ENCODE assay signal across 1 cellular context in the genomic region with DNA sequence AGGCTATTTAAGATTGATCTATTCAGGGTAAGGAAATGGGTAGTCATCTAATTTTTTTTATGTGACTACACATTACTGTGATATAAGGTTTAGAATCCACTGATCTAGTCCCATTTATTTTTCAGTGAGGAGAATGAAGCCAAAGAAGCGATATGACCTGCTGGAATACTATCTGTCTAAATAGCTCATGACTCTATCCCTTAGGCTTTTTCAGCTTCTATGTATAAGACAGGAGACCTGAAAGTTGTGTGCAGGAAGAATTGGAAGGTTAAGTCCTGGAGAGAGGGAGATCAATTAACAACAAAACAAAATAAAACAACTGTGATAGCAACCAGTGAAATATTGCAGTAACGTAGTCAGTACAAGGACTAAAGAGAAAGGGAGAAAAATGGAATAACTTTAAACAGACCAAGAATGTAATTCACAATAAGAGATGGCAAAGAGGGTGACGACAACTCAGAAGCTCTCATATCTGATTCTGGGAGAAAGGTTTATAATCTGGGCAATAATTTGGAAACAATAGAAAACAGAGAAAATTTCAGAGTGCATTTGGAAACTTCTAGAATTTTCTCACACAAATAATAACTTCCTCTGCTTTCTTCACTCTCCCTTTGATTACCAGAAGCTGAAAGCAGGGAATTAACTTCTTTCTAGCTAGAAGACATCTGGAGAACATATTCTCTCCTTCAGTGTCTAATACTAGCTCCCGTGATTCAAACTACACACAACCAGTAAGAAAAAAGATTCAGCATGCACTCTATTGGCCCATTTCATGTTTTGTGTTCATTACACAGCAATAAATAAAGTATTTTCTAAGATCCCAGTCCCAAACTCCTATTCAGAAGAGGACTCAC.
TF ChIP-seq lines count a peak whose summit lies in the region.

No MANE protein-coding gene starts in this region.

TF ChIP-seq in GM12878, 131 proteins besides CTCF, POLR2A, EP300 and RAD21 (continued from another document):
- TF ChIP-seq, protein P1, sequence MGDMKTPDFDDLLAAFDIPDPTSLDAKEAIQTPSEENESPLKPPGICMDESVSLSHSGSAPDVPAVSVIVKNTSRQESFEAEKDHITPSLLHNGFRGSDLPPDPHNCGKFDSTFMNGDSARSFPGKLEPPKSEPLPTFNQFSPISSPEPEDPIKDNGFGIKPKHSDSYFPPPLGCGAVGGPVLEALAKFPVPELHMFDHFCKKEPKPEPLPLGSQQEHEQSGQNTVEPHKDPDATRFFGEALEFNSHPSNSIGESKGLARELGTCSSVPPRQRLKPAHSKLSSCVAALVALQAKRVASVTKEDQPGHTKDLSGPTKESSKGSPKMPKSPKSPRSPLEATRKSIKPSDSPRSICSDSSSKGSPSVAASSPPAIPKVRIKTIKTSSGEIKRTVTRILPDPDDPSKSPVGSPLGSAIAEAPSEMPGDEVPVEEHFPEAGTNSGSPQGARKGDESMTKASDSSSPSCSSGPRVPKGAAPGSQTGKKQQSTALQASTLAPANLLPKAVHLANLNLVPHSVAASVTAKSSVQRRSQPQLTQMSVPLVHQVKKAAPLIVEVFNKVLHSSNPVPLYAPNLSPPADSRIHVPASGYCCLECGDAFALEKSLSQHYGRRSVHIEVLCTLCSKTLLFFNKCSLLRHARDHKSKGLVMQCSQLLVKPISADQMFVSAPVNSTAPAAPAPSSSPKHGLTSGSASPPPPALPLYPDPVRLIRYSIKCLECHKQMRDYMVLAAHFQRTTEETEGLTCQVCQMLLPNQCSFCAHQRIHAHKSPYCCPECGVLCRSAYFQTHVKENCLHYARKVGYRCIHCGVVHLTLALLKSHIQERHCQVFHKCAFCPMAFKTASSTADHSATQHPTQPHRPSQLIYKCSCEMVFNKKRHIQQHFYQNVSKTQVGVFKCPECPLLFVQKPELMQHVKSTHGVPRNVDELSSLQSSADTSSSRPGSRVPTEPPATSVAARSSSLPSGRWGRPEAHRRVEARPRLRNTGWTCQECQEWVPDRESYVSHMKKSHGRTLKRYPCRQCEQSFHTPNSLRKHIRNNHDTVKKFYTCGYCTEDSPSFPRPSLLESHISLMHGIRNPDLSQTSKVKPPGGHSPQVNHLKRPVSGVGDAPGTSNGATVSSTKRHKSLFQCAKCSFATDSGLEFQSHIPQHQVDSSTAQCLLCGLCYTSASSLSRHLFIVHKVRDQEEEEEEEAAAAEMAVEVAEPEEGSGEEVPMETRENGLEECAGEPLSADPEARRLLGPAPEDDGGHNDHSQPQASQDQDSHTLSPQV (IDR thresholded peaks at IDR 0.05) = no peak
- TF ChIP-seq NFXL1 (IDR thresholded peaks at IDR 0.05; ENCODE audit: borderline replicate concordance) = no peak
- TF ChIP-seq, protein P2, sequence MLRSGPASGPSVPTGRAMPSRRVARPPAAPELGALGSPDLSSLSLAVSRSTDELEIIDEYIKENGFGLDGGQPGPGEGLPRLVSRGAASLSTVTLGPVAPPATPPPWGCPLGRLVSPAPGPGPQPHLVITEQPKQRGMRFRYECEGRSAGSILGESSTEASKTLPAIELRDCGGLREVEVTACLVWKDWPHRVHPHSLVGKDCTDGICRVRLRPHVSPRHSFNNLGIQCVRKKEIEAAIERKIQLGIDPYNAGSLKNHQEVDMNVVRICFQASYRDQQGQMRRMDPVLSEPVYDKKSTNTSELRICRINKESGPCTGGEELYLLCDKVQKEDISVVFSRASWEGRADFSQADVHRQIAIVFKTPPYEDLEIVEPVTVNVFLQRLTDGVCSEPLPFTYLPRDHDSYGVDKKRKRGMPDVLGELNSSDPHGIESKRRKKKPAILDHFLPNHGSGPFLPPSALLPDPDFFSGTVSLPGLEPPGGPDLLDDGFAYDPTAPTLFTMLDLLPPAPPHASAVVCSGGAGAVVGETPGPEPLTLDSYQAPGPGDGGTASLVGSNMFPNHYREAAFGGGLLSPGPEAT (IDR thresholded peaks at IDR 0.05; ENCODE audit: low read depth) = no peak
